1 cellular context compared by ENCODE assay signal in genomic region chr12:107352347-107353081, GRCh38.
A peak's percentile ranks its signal among the peaks of the same experiment; 100 is the strongest.
TF ChIP-seq lines count a peak whose summit lies in the region.

No MANE protein-coding gene starts in this region.

TF ChIP-seq in HepG2, 621 proteins besides CTCF, POLR2A, EP300 and RAD21 (continued from another document and continues in another):
- TF ChIP-seq KAT7 (CRISPR knock-in tag; IDR thresholded peaks at IDR 0.05; ENCODE audit: borderline replicate concordance), result no peak
- TF ChIP-seq EHMT2 (IDR thresholded peaks at IDR 0.05; ENCODE audit: borderline replicate concordance, low read depth, low read length), result peak; percentile 55; the same call in 1 of the 2 replicates
- TF ChIP-seq SMARCC2 (IDR thresholded peaks at IDR 0.05), result no peak
- no peak for TF ChIP-seq ZBTB39 (CRISPR knock-in tag; IDR thresholded peaks at IDR 0.05)
- peak; percentile 86; the same call in 1 of the 2 replicates for TF ChIP-seq ZKSCAN8 (CRISPR knock-in tag; IDR thresholded peaks at IDR 0.05; ENCODE audit: borderline replicate concordance)
- TF ChIP-seq ZSCAN12 (CRISPR knock-in tag; IDR thresholded peaks at IDR 0.05), result no peak
- TF ChIP-seq ZNF30 (CRISPR knock-in tag; IDR thresholded peaks at IDR 0.05), result no peak
- no peak for TF ChIP-seq ZNF180 (CRISPR knock-in tag; IDR thresholded peaks at IDR 0.05; ENCODE audit: borderline replicate concordance, low read depth)
- peak; percentile 35; the same call in 1 of the 2 replicates for TF ChIP-seq BHLHE40 (IDR thresholded peaks at IDR 0.05; ENCODE audit: low read length)
- TF ChIP-seq E2F1 (CRISPR knock-in tag; IDR thresholded peaks at IDR 0.05), result no peak
- no peak for TF ChIP-seq CHD4 (IDR thresholded peaks at IDR 0.05; ENCODE audit: borderline replicate concordance, low read length)
- TF ChIP-seq RCOR2 (CRISPR knock-in tag; IDR thresholded peaks at IDR 0.05), result peak; percentile 90
- no peak; the same call in 1 of the 2 replicates for TF ChIP-seq SNAPC2 (CRISPR knock-in tag; IDR thresholded peaks at IDR 0.05)
- TF ChIP-seq, protein P1, sequence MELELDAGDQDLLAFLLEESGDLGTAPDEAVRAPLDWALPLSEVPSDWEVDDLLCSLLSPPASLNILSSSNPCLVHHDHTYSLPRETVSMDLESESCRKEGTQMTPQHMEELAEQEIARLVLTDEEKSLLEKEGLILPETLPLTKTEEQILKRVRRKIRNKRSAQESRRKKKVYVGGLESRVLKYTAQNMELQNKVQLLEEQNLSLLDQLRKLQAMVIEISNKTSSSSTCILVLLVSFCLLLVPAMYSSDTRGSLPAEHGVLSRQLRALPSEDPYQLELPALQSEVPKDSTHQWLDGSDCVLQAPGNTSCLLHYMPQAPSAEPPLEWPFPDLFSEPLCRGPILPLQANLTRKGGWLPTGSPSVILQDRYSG (CRISPR knock-in tag; IDR thresholded peaks at IDR 0.05), result no peak
- TF ChIP-seq, protein P2, sequence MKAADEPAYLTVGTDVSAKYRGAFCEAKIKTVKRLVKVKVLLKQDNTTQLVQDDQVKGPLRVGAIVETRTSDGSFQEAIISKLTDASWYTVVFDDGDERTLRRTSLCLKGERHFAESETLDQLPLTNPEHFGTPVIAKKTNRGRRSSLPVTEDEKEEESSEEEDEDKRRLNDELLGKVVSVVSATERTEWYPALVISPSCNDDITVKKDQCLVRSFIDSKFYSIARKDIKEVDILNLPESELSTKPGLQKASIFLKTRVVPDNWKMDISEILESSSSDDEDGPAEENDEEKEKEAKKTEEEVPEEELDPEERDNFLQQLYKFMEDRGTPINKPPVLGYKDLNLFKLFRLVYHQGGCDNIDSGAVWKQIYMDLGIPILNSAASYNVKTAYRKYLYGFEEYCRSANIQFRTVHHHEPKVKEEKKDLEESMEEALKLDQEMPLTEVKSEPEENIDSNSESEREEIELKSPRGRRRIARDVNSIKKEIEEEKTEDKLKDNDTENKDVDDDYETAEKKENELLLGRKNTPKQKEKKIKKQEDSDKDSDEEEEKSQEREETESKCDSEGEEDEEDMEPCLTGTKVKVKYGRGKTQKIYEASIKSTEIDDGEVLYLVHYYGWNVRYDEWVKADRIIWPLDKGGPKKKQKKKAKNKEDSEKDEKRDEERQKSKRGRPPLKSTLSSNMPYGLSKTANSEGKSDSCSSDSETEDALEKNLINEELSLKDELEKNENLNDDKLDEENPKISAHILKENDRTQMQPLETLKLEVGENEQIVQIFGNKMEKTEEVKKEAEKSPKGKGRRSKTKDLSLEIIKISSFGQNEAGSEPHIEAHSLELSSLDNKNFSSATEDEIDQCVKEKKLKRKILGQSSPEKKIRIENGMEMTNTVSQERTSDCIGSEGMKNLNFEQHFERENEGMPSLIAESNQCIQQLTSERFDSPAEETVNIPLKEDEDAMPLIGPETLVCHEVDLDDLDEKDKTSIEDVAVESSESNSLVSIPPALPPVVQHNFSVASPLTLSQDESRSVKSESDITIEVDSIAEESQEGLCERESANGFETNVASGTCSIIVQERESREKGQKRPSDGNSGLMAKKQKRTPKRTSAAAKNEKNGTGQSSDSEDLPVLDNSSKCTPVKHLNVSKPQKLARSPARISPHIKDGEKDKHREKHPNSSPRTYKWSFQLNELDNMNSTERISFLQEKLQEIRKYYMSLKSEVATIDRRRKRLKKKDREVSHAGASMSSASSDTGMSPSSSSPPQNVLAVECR (CRISPR knock-in tag; IDR thresholded peaks at IDR 0.05; ENCODE audit: borderline replicate concordance), result peak; percentile 42; the same call in 1 of the 2 replicates
- 0 out of 4 replicates have a peak, but pooled peaks of 1 of the 2 experiments have one; percentile 14 for TF ChIP-seq ATF4 (CRISPR knock-in tag; IDR thresholded peaks at IDR 0.05)
- no peak for TF ChIP-seq ZNF616 (CRISPR knock-in tag; IDR thresholded peaks at IDR 0.05; ENCODE audit: low read depth)
- no peak for TF ChIP-seq NFKB2 (CRISPR knock-in tag; IDR thresholded peaks at IDR 0.05; ENCODE audit: borderline replicate concordance)
- peak; percentile 58; the same call in 1 of the 2 replicates for TF ChIP-seq HHEX (CRISPR knock-in tag; IDR thresholded peaks at IDR 0.05)
- TF ChIP-seq ZNF766 (CRISPR knock-in tag; IDR thresholded peaks at IDR 0.05; ENCODE audit: borderline replicate concordance), result no peak
- peak; percentile 77 for TF ChIP-seq HNF4A (CRISPR knock-in tag; IDR thresholded peaks at IDR 0.05)
- TF ChIP-seq GMEB2 (CRISPR knock-in tag; IDR thresholded peaks at IDR 0.05; ENCODE audit: low read depth), result no peak
- no peak for TF ChIP-seq SMAD9 (CRISPR knock-in tag; IDR thresholded peaks at IDR 0.05)
- no peak for TF ChIP-seq MLLT10 (CRISPR knock-in tag; IDR thresholded peaks at IDR 0.05)
- no peak for TF ChIP-seq ZBTB10 (CRISPR knock-in tag; IDR thresholded peaks at IDR 0.05; ENCODE audit: borderline replicate concordance)
- peak; percentile 89 for TF ChIP-seq SOX5 (CRISPR knock-in tag; IDR thresholded peaks at IDR 0.05; ENCODE audit: borderline replicate concordance)
- no peak for TF ChIP-seq ZNF510 (CRISPR knock-in tag; IDR thresholded peaks at IDR 0.05; ENCODE audit: low read depth)
- TF ChIP-seq ZNF33A (CRISPR knock-in tag; IDR thresholded peaks at IDR 0.05; ENCODE audit: borderline replicate concordance), result no peak
- TF ChIP-seq ZNF230 (CRISPR knock-in tag; IDR thresholded peaks at IDR 0.05), result 0 out of 2 replicates have a peak, but pooled peaks have one; percentile 56
- TF ChIP-seq ZNF780A (CRISPR knock-in tag; IDR thresholded peaks at IDR 0.05), result no peak
- TF ChIP-seq, protein P3, sequence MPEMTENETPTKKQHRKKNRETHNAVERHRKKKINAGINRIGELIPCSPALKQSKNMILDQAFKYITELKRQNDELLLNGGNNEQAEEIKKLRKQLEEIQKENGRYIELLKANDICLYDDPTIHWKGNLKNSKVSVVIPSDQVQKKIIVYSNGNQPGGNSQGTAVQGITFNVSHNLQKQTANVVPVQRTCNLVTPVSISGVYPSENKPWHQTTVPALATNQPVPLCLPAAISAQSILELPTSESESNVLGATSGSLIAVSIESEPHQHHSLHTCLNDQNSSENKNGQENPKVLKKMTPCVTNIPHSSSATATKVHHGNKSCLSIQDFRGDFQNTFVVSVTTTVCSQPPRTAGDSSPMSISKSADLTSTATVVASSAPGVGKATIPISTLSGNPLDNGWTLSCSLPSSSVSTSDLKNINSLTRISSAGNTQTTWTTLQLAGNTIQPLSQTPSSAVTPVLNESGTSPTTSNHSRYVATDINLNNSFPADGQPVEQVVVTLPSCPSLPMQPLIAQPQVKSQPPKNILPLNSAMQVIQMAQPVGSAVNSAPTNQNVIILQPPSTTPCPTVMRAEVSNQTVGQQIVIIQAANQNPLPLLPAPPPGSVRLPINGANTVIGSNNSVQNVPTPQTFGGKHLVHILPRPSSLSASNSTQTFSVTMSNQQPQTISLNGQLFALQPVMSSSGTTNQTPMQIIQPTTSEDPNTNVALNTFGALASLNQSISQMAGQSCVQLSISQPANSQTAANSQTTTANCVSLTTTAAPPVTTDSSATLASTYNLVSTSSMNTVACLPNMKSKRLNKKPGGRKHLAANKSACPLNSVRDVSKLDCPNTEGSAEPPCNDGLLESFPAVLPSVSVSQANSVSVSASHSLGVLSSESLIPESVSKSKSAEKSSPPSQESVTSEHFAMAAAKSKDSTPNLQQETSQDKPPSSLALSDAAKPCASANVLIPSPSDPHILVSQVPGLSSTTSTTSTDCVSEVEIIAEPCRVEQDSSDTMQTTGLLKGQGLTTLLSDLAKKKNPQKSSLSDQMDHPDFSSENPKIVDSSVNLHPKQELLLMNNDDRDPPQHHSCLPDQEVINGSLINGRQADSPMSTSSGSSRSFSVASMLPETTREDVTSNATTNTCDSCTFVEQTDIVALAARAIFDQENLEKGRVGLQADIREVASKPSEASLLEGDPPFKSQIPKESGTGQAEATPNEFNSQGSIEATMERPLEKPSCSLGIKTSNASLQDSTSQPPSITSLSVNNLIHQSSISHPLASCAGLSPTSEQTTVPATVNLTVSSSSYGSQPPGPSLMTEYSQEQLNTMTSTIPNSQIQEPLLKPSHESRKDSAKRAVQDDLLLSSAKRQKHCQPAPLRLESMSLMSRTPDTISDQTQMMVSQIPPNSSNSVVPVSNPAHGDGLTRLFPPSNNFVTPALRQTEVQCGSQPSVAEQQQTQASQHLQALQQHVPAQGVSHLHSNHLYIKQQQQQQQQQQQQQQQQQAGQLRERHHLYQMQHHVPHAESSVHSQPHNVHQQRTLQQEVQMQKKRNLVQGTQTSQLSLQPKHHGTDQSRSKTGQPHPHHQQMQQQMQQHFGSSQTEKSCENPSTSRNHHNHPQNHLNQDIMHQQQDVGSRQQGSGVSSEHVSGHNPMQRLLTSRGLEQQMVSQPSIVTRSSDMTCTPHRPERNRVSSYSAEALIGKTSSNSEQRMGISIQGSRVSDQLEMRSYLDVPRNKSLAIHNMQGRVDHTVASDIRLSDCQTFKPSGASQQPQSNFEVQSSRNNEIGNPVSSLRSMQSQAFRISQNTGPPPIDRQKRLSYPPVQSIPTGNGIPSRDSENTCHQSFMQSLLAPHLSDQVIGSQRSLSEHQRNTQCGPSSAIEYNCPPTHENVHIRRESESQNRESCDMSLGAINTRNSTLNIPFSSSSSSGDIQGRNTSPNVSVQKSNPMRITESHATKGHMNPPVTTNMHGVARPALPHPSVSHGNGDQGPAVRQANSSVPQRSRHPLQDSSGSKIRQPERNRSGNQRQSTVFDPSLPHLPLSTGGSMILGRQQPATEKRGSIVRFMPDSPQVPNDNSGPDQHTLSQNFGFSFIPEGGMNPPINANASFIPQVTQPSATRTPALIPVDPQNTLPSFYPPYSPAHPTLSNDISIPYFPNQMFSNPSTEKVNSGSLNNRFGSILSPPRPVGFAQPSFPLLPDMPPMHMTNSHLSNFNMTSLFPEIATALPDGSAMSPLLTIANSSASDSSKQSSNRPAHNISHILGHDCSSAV (CRISPR knock-in tag; IDR thresholded peaks at IDR 0.05; ENCODE audit: borderline replicate concordance), result no peak
- TF ChIP-seq CCDC6 (CRISPR knock-in tag; IDR thresholded peaks at IDR 0.05), result no peak
- no peak for TF ChIP-seq SP1 (IDR thresholded peaks at IDR 0.05)
- TF ChIP-seq SP1 (CRISPR knock-in tag; IDR thresholded peaks at IDR 0.05), result no peak
